In the genomic region with DNA sequence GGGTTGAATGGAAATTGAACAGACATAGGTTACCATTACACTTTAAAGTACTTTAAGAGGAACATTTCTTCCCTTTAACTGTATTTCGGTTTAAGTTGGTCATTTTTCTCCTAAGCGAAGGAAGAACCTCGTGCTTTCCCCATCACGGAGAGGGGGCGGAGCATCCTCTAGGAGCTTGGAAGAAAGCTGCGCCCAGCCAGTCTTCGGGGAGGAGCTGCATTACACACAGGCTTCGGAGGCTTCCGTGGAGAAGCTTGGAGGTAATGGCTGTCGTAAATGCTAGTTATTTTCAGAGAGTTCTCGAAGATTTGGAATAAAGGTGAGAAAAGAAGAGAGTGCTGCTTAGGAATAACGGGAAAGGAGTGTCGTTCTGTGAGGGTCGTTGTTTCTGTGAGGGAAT, we compare ENCODE assay signal across 10 cellular contexts. TPM values are rescaled to one million over a fixed set of nuclear protein-coding genes. Genes with fewer than 3 reads are reported as not detected.
DNase-seq lines count a peak whose midpoint lies in the region; ATAC-seq and TF ChIP-seq lines count a peak whose summit lies in the region.
"Had no signal": no experiment of that assay in that cellular context is flagged by ENCODE, and none has a peak within 500 bp of the region (broad histone marks: within the 10 kb centered on the region; RNA-seq: fewer than 3 reads in every experiment).

A gene (plus strand): TSS at position 199 of the 400 bp plus-strand sequence. CDS start 37,128 bp downstream, outside the sequence.

- H3K27me3 ChIP-seq in effector memory CD4-positive, alpha-beta T cell (replicated peaks; ENCODE audit: control insufficient read depth, insufficient read depth, low read length, poor library complexity, severe bottlenecking): no peaks in the 10 kb centered on the region

- no peak within 1 kb of the TSS for H3K27ac ChIP-seq in effector memory CD4-positive, alpha-beta T cell (ENCODE audit: insufficient read depth, low read length, poor library complexity, severe bottlenecking)
- H3K27ac ChIP-seq: epithelial cell of prostate had no signal

- no peak within 1 kb of the TSS for H3K4me3 ChIP-seq in effector memory CD4-positive, alpha-beta T cell (ENCODE audit: insufficient read depth, low read depth, low read length, poor library complexity, severe bottlenecking)

- no peaks in the 10 kb centered on the region for H3K4me1 ChIP-seq in effector memory CD4-positive, alpha-beta T cell (ENCODE audit: control insufficient read depth, insufficient read depth, low read length, poor library complexity, severe bottlenecking)

- in situ Hi-C loops in SK-MEL-5 (cut with HindIII; ENCODE audit: low pct_unique_long_range_greater_than_20kb, low sequenced_read_pairs): no loop called here

- no peaks in the 10 kb centered on the region for H3K36me3 ChIP-seq in effector memory CD4-positive, alpha-beta T cell (ENCODE audit: control insufficient read depth, insufficient read depth, low read length)

- H3K9me3 ChIP-seq in effector memory CD4-positive, alpha-beta T cell (ENCODE audit: control insufficient read depth, low read length): no peaks in the 10 kb centered on the region

- DNase-seq in Daoy (ENCODE audit: low read depth): peak; percentile 59
- DNase-seq in SK-MEL-5 (ENCODE audit: low read depth, low spot score): peak; percentile 45
- no peak for DNase-seq in cardiac septum (ENCODE audit: low spot score)
- no peak for DNase-seq in omental fat pad (ENCODE audit: low spot score)
- DNase-seq in stimulated activated naive CD4-positive, alpha-beta T cell (lab: John Stamatoyannopoulos, UW): no peak
- DNase-seq in effector memory CD4-positive, alpha-beta T cell: no peak
- no peak for DNase-seq in HCEC 1CT
- DNase-seq: NCI-H774 had no signal

- ATAC-seq in omental fat pad (ENCODE audit: low FRiP score) (peak; percentile 89), HG03521 (IDR thresholded peaks at IDR 0.05; ENCODE audit: unreplicated experiment) (no peak)

- no peak for TF ChIP-seq CTCF in omental fat pad (IDR thresholded peaks at IDR 0.05)

- intact Hi-C loops in cardiac septum (cut with DNase I): no loop called here

RNA-seq across cellular contexts. Expression of the gene that starts here (rescaled TPM):
- total RNA-seq in Daoy (2014; rRNA removed; shearing (Covaris generic)): 1.3 and 1.8 TPM in 2 replicates
- 0.21 and 0.32 TPM in 2 replicates for total RNA-seq in SK-MEL-5 (2014; rRNA removed; shearing (Covaris generic))
- polyA plus RNA-seq in SK-MEL-5 (2015; cell fraction: cytosol; rRNA removed): 0.10 and 0.13 TPM in 2 replicates
- not detected in 2 replicates for polyA plus RNA-seq in SK-MEL-5 (2015; cell fraction: nucleus; rRNA removed)
- total RNA-seq in cardiac septum: 11.5 TPM
- total RNA-seq in omental fat pad: 10 to 100 TPM in 1 of 4 donors, 1 to 10 TPM in 3; 2.3 to 32.3 (median 4.5) TPM

Comparison
In these comparisons a context has a peak if more than half of its experiments do, and no peak if none do; other contexts are left out.
1. Peak in DNase-seq in SK-MEL-5; RNA of the gene not detected or under 1 TPM.